Comparison of ENCODE assay signal across 22 cellular contexts in genomic region chr11:60118333-60118732, GRCh38. TPM values are rescaled to one million over a fixed set of nuclear protein-coding genes. Genes with fewer than 3 reads are reported as not detected.
A peak's percentile ranks its signal among the peaks of the same experiment; 100 is the strongest.
DNase-seq lines count a peak whose midpoint lies in the region; ATAC-seq and TF ChIP-seq lines count a peak whose summit lies in the region.
"Had no signal": no experiment of that assay in that cellular context is flagged by ENCODE, and none has a peak within 500 bp of the region (broad histone marks: within the 10 kb centered on the region; RNA-seq: fewer than 3 reads in every experiment).

No MANE protein-coding gene starts in this region.

- H3K36me3 Mint-ChIP-seq in H9 (ENCODE audit: insufficient read depth in 1 of 3, low read depth in 3 of 3) (peaks cover 0 to 5% (median 1%) of the 10 kb centered on the region in 3 experiments; a peak in 2 of 7 replicates), nephron progenitor cell (ENCODE audit: low read depth) (no peaks in the 10 kb centered on the region)
- H3K36me3 Mint-ChIP-seq: stimulated activated memory B cell treated with anti-CD40 and anti-IgM and Interleukin-4, amounts not matched to agents 10 μg/mL and 1 μg/mL and 100 μg/mL, for 72 hours had no signal

- no peaks in the 10 kb centered on the region for H3K9me2 ChIP-seq in OCI-LY7 (ENCODE audit: insufficient read depth, low read length)

- no peak overlapping the region for H3K4me3 ChIP-seq in BLaER1 treated with 17β-estradiol and CSF1 and Interleukin-3, amounts not matched to agents 10 nM and 100 nM
- no peak overlapping the region for H3K4me3 ChIP-seq in OCI-LY7 (ENCODE audit: low read depth, low read length, poor library complexity, severe bottlenecking)
- H3K4me3 ChIP-seq in mammary epithelial cell (replicated peaks in 1 of 3; ENCODE audit: insufficient read depth in 1 of 3, low read depth in 2 of 3, low read length in 3 of 3), result no peak overlapping the region
- H3K4me3 ChIP-seq: dorsolateral prefrontal cortex, esophagus squamous epithelium, left ventricle myocardium inferior, mucosa of descending colon, right atrium auricular region, thyroid gland had no signal

- ATAC-seq in HG02852 (IDR thresholded peaks at IDR 0.05; ENCODE audit: unreplicated experiment), result no peak
- ATAC-seq: activated naive CD8-positive, alpha-beta T cell treated with anti-CD3 and anti-CD28 coated beads, Interleukin-2, amount 50 U/mL, for 24 hours; mucosa of descending colon; Right ventricle myocardium inferior; stimulated activated memory B cell treated with anti-CD40 and anti-IgM and Interleukin-4, amounts not matched to agents 10 μg/mL and 1 μg/mL and 100 μg/mL, for 72 hours had no signal

- no peak overlapping the region for H4K5ac ChIP-seq in H9 (ENCODE audit: insufficient read length, low read depth, low read length)

- H4K20me1 ChIP-seq in BLaER1 treated with 17β-estradiol and CSF1 and Interleukin-3, amounts not matched to agents 10 nM and 100 nM, result no peaks in the 10 kb centered on the region
- H4K20me1 ChIP-seq in H9 (ENCODE audit: control insufficient read depth, insufficient read depth, insufficient read length) (no peaks in the 10 kb centered on the region), OCI-LY7 (ENCODE audit: insufficient read depth, low read length) (no peaks in the 10 kb centered on the region), mammary epithelial cell (ENCODE audit: insufficient read depth, low read length) (no peaks in the 10 kb centered on the region)

- intact Hi-C loops in OCI-LY7 (cut with micrococcal nuclease; ENCODE audit: unreplicated experiment) (no loop called here), mammary epithelial cell (cut with micrococcal nuclease) (loop anchor here (1.0 kb wide), 1 partner anchor 133 kb away; no protein-coding TSS in a partner anchor)

- in situ Hi-C loops in mammary epithelial cell (cut with MboI; ENCODE audit: low sequenced_read_pairs in 2 of 2), result no loop called here

- dilution Hi-C loops in mammary epithelial cell (cut with HindIII; ENCODE audit: low sequenced_read_pairs), result no loop called here

- H3K36me3 ChIP-seq in BLaER1 treated with 17β-estradiol and CSF1 and Interleukin-3, amounts not matched to agents 10 nM and 100 nM, result peaks cover 0 to 7% (median 0%) of the 10 kb centered on the region in 11 experiments; a peak in 1 of 22 replicates
- H3K36me3 ChIP-seq in OCI-LY7 (ENCODE audit: insufficient read depth, low read length) (no peaks in the 10 kb centered on the region), mammary epithelial cell (ENCODE audit: insufficient read depth, low read length) (no peaks in the 10 kb centered on the region)
- H3K36me3 ChIP-seq: esophagus squamous epithelium, left ventricle myocardium inferior, right atrium auricular region, thyroid gland had no signal

- H2AK5ac ChIP-seq in H9 (ENCODE audit: insufficient read length, low read length), result no peak overlapping the region

- POLR2A ChIA-PET in OCI-LY7 (lab: Charles Lee), result no interaction called here

- no peak overlapping the region for H2BK20ac ChIP-seq in H9 (ENCODE audit: low read depth, low read length, poor library complexity, severe bottlenecking)

- peaks cover 30 to 35% of the 10 kb centered on the region in 2 experiments for H3K4me1 Mint-ChIP-seq in H9
- peaks cover 9% of the 10 kb centered on the region for H3K4me1 Mint-ChIP-seq in nephron progenitor cell
- H3K4me1 Mint-ChIP-seq: activated naive CD8-positive, alpha-beta T cell treated with anti-CD3 and anti-CD28 coated beads, Interleukin-2, amount 50 U/mL, for 24 hours; stimulated activated memory B cell treated with anti-CD40 and anti-IgM and Interleukin-4, amounts not matched to agents 10 μg/mL and 1 μg/mL and 100 μg/mL, for 72 hours had no signal

- no peak overlapping the region; a peak in 1 of 22 replicates for H3K9ac ChIP-seq in BLaER1 treated with 17β-estradiol and CSF1 and Interleukin-3, amounts not matched to agents 10 nM and 100 nM
- H3K9ac ChIP-seq in H9 (ENCODE audit: extremely low read depth, insufficient read length, low read length) (no peak overlapping the region), mammary epithelial cell (ENCODE audit: insufficient read depth, low read length) (no peak overlapping the region)

- H3K4ac ChIP-seq in H9 (ENCODE audit: low read depth, low read length), result no peak overlapping the region

- no peak overlapping the region for H2BK12ac ChIP-seq in H9 (ENCODE audit: insufficient read length, low read depth, low read length)

- peaks cover 18 to 51% (median 26%) of the 10 kb centered on the region in 11 experiments for H3K9me3 ChIP-seq in BLaER1 treated with 17β-estradiol and CSF1 and Interleukin-3, amounts not matched to agents 10 nM and 100 nM (replicated peaks in 1 of 11)
- H3K9me3 ChIP-seq in H9 (ENCODE audit: control insufficient read depth, low read depth, low read length) (no peaks in the 10 kb centered on the region), OCI-LY7 (ENCODE audit: low read length) (no peaks in the 10 kb centered on the region), mammary epithelial cell (replicated peaks; ENCODE audit: insufficient read depth, low read length) (no peaks in the 10 kb centered on the region)
- H3K9me3 ChIP-seq: esophagus squamous epithelium, left ventricle myocardium inferior, mucosa of descending colon, right atrium auricular region, thyroid gland had no signal

- no peak overlapping the region for H2BK120ac ChIP-seq in H9 (ENCODE audit: low read depth, low read length, poor library complexity, severe bottlenecking)

- CTCF ChIA-PET in OCI-LY7 (lab: Charles Lee; ENCODE audit: unreplicated experiment) (no interaction called here), mammary epithelial cell (lab: Charles Lee; ENCODE audit: low non-redundant PET) (no interaction called here)

- H3K27ac Mint-ChIP-seq in H9, result no peak overlapping the region
- no peak overlapping the region for H3K27ac Mint-ChIP-seq in nephron progenitor cell
- H3K27ac Mint-ChIP-seq: activated naive CD8-positive, alpha-beta T cell treated with anti-CD3 and anti-CD28 coated beads, Interleukin-2, amount 50 U/mL, for 24 hours; stimulated activated memory B cell treated with anti-CD40 and anti-IgM and Interleukin-4, amounts not matched to agents 10 μg/mL and 1 μg/mL and 100 μg/mL, for 72 hours had no signal

- no peak overlapping the region for H2BK15ac ChIP-seq in H9 (ENCODE audit: low read depth, low read length)

- no peaks in the 10 kb centered on the region for H3K79me1 ChIP-seq in H9 (ENCODE audit: insufficient read depth, low read depth, low read length, poor library complexity, severe bottlenecking)

- no peaks in the 10 kb centered on the region for H3K27me3 Mint-ChIP-seq in H9 (ENCODE audit: low read depth)
- H3K27me3 Mint-ChIP-seq in nephron progenitor cell (ENCODE audit: low read depth, poor library complexity), result no peaks in the 10 kb centered on the region

- no peaks in the 10 kb centered on the region for H3K79me2 ChIP-seq in H9 (ENCODE audit: insufficient read depth, low read length)
- H3K79me2 ChIP-seq in OCI-LY7 (ENCODE audit: insufficient read depth, low read depth, low read length), result no peaks in the 10 kb centered on the region
- no peaks in the 10 kb centered on the region for H3K79me2 ChIP-seq in mammary epithelial cell (ENCODE audit: insufficient read depth, low read length)

- H3K9me3 Mint-ChIP-seq in H9, result peaks cover 1 to 2% of the 10 kb centered on the region in 2 experiments; a peak in 4 of 5 replicates
- no peaks in the 10 kb centered on the region for H3K9me3 Mint-ChIP-seq in nephron progenitor cell
- H3K9me3 Mint-ChIP-seq: activated naive CD8-positive, alpha-beta T cell treated with anti-CD3 and anti-CD28 coated beads, Interleukin-2, amount 50 U/mL, for 24 hours; stimulated activated memory B cell treated with anti-CD40 and anti-IgM and Interleukin-4, amounts not matched to agents 10 μg/mL and 1 μg/mL and 100 μg/mL, for 72 hours had no signal

- peaks cover 0 to 38% (median 25%) of the 10 kb centered on the region in 10 experiments; a peak in 16 of 20 replicates for H3K4me1 ChIP-seq in BLaER1 treated with 17β-estradiol and CSF1 and Interleukin-3, amounts not matched to agents 10 nM and 100 nM
- H3K4me1 ChIP-seq in H9 (ENCODE audit: insufficient read depth, low read length) (no peaks in the 10 kb centered on the region), OCI-LY7 (ENCODE audit: insufficient read depth, low read length, poor library complexity, severe bottlenecking) (peaks cover 8% of the 10 kb centered on the region), mammary epithelial cell (ENCODE audit: insufficient read depth, low read length) (peaks cover 3% of the 10 kb centered on the region)
- H3K4me1 ChIP-seq: esophagus squamous epithelium, right atrium auricular region, thyroid gland had no signal

- H4K8ac ChIP-seq in H9 (replicated peaks; ENCODE audit: insufficient read length, low read depth, low read length), result no peak overlapping the region

- H3K27me3 ChIP-seq in BLaER1 treated with 17β-estradiol and CSF1 and Interleukin-3, amounts not matched to agents 10 nM and 100 nM, result no peaks in the 10 kb centered on the region
- H3K27me3 ChIP-seq in H9 (ENCODE audit: insufficient read depth, low read length) (no peaks in the 10 kb centered on the region), mammary epithelial cell (ENCODE audit: insufficient read depth, low read length) (no peaks in the 10 kb centered on the region)
- H3K27me3 ChIP-seq: esophagus squamous epithelium, right atrium auricular region, thyroid gland had no signal

- H3K27ac ChIP-seq in BLaER1 treated with 17β-estradiol and CSF1 and Interleukin-3, amounts not matched to agents 10 nM and 100 nM, result peak overlapping the region in 9 of 11 experiments; percentile 58 to 81 (median 77); a peak in 16 of 22 replicates
- H3K27ac ChIP-seq in H9 (ENCODE audit: insufficient read length, low read depth, low read length) (no peak overlapping the region), OCI-LY7 (ENCODE audit: low read depth, low read length, poor library complexity, severe bottlenecking) (no peak overlapping the region), mammary epithelial cell (ENCODE audit: insufficient read depth, low read depth, low read length) (no peak overlapping the region)
- H3K27ac ChIP-seq: dorsolateral prefrontal cortex, esophagus squamous epithelium, left ventricle myocardium inferior, right atrium auricular region, thyroid gland had no signal

- WGBS in H9 (ENCODE audit: extremely low coverage, insufficient read length, low lambda C conversion rate), result no CpG with 5 or more reads among the region's 2 CpGs
- WGBS in mammary epithelial cell (ENCODE audit: low coverage, missing lambda C conversion rate), result 63% methylated on average over 2 of the region's 2 CpGs

- H3K23me2 ChIP-seq in H9 (ENCODE audit: insufficient read length, low read depth, low read length, poor library complexity, severe bottlenecking), result no peaks in the 10 kb centered on the region

- H3K4me3 Mint-ChIP-seq in H9, result no peak overlapping the region
- H3K4me3 Mint-ChIP-seq in nephron progenitor cell, result no peak overlapping the region
- H3K4me3 Mint-ChIP-seq: activated naive CD8-positive, alpha-beta T cell treated with anti-CD3 and anti-CD28 coated beads, Interleukin-2, amount 50 U/mL, for 24 hours; CD14-positive monocyte; stimulated activated memory B cell treated with anti-CD40 and anti-IgM and Interleukin-4, amounts not matched to agents 10 μg/mL and 1 μg/mL and 100 μg/mL, for 72 hours had no signal

- no peak overlapping the region for H3T11ph ChIP-seq in H9 (ENCODE audit: low read length)

- no peak overlapping the region for H2AFZ ChIP-seq in H9 (ENCODE audit: low read length)
- H2AFZ ChIP-seq in OCI-LY7 (ENCODE audit: low read length), result no peak overlapping the region; the same call in 1 of the 2 replicates
- H2AFZ ChIP-seq in mammary epithelial cell (ENCODE audit: low read depth, low read length), result no peak overlapping the region

- H2BK5ac ChIP-seq in H9 (ENCODE audit: insufficient read length, low read length), result no peak overlapping the region

- TF ChIP-seq CTCF in H9 (conservative IDR thresholded peaks at IDR 0.05) (peak; percentile 41; the same call in 2 of the 3 replicates), OCI-LY7 (conservative IDR thresholded peaks at IDR 0.05; ENCODE audit: low read length) (peak; percentile 53), mammary epithelial cell (conservative IDR thresholded peaks at IDR 0.05 in 1 of 2, IDR thresholded peaks at IDR 0.05 in 1 of 2; ENCODE audit: extremely low read depth in 1 of 2, insufficient read depth in 1 of 2, low read depth in 1 of 2, low read length in 2 of 2) (peak; percentile 18 to 32), nephron progenitor cell (IDR thresholded peaks at IDR 0.05) (no peak)

- H4K91ac ChIP-seq in H9 (ENCODE audit: insufficient read length, low read depth, low read length), result no peak overlapping the region

- H3K4me2 ChIP-seq in BLaER1 treated with 17β-estradiol and CSF1 and Interleukin-3, amounts not matched to agents 10 nM and 100 nM, result peak overlapping the region in 4 of 11 experiments; percentile 15 to 48 (median 42); a peak in 7 of 22 replicates
- H3K4me2 ChIP-seq in H9 (ENCODE audit: insufficient read depth, insufficient read length, low read length), result no peak overlapping the region
- H3K4me2 ChIP-seq in OCI-LY7 (ENCODE audit: low read length), result no peak overlapping the region
- no peak overlapping the region for H3K4me2 ChIP-seq in mammary epithelial cell (ENCODE audit: insufficient read depth, low read depth, low read length)

- no peak overlapping the region for H3K56ac ChIP-seq in H9 (ENCODE audit: insufficient read length, low read depth, low read length)

- no peak for DNase-seq in H9
- peak; percentile 14 for DNase-seq in OCI-LY7 (ENCODE audit: low spot score)
- peak; percentile 22 for DNase-seq in mammary epithelial cell
- DNase-seq in DMS114 treated with DMSO at 0.1 percent for 48 hours (lab: John Stamatoyannopoulos, UW; ENCODE audit: unreplicated experiment), result no peak
- DNase-seq in A172 (ENCODE audit: low spot score), result no peak
- no peak for DNase-seq in nephron progenitor cell
- DNase-seq: activated CD4-positive, alpha-beta T cell treated with anti-CD3 and anti-CD28 coated beads for 4 hours; activated naive CD8-positive, alpha-beta T cell treated with anti-CD3 and anti-CD28 coated beads, Interleukin-2, amount 50 U/mL, for 24 hours; dorsolateral prefrontal cortex; esophagus squamous epithelium; KBM-7; left ventricle myocardium inferior; mucosa of descending colon; NCI-H1105 treated with DMSO at 0.1 percent for 48 hours; NCI-H748 treated with DMSO at 0.1 percent for 48 hours; thyroid gland had no signal

- H3K23ac ChIP-seq in H9 (ENCODE audit: insufficient read length, low read depth, low read length), result no peak overlapping the region

- H3K18ac ChIP-seq in H9 (ENCODE audit: insufficient read length, low read depth, low read length), result no peak overlapping the region

- BruUV-seq in OCI-LY7 (replicated peaks; lab: Mats Ljungman, UMichigan), result no TSS peak
- BruUV-seq in mammary epithelial cell (replicated peaks; lab: Mats Ljungman, UMichigan), result no TSS peak

- H3K14ac ChIP-seq in H9 (ENCODE audit: insufficient read depth, low read length), result no peak overlapping the region

RNA-seq across cellular contexts. Expression of gene MS4A2, which starts 29.9 kb away (rescaled TPM):
- total RNA-seq in H9 (2021) (not detected in 2 replicates), OCI-LY7 (2022) (not detected in 2 replicates), mammary epithelial cell (not detected)
- not detected in 2 replicates for total RNA-seq in OCI-LY7 (2014; rRNA removed; shearing (Covaris generic))
- not detected for polyA plus RNA-seq in mammary epithelial cell
- polyA minus RNA-seq in mammary epithelial cell, result not detected
- total RNA-seq in A172 (2014; rRNA removed; shearing (Covaris generic)), result not detected in 2 replicates
- total RNA-seq: dorsolateral prefrontal cortex had no signal

Comparison
In these comparisons a context has a peak if more than half of its experiments do, and no peak if none do; other contexts are left out.
1. H3K27ac ChIP-seq: peak in BLaER1 treated with 17β-estradiol and CSF1 and Interleukin-3, amounts not matched to agents 10 nM and 100 nM (9 of 11); none in H9 (single experiment), OCI-LY7 (single experiment) and mammary epithelial cell (single experiment).
2. DNase-seq: peak in OCI-LY7 (single experiment) and mammary epithelial cell (single experiment); none in H9 (single experiment), DMS114 treated with DMSO at 0.1 percent for 48 hours (single experiment), A172 (single experiment) and nephron progenitor cell (single experiment).